ENCODE assay signal across 21 cellular contexts in genomic region chr11:11486423-11486822, GRCh38.
"Had no signal": no experiment of that assay in that cellular context is flagged by ENCODE, and none has a peak within 500 bp of the region (broad histone marks: within the 10 kb centered on the region; RNA-seq: fewer than 3 reads in every experiment).

No MANE protein-coding gene starts in this region.

- ATAC-seq: foreskin keratinocyte; gastroesophageal sphincter; heart left ventricle; left ventricle myocardium superior; naive thymus-derived CD8-positive, alpha-beta T cell had no signal

- H3K4me3 ChIP-seq: coronary artery, dorsolateral prefrontal cortex, esophagus muscularis mucosa, gastroesophageal sphincter, heart left ventricle, hepatocyte, left lung, lower lobe of right lung had no signal

- H3K9me3 ChIP-seq: esophagus muscularis mucosa, gastroesophageal sphincter, heart left ventricle, left lung, lower lobe of right lung had no signal

- H3K27me3 ChIP-seq: dorsolateral prefrontal cortex, esophagus muscularis mucosa, foreskin keratinocyte, gastroesophageal sphincter, heart left ventricle, hepatocyte, left lung had no signal

- H3K36me3 ChIP-seq: gastroesophageal sphincter, heart left ventricle, left lung had no signal

- H3K27ac ChIP-seq: coronary artery, dorsolateral prefrontal cortex, esophagus muscularis mucosa, foreskin keratinocyte, gastroesophageal sphincter, heart left ventricle, hepatocyte, left lung, lower lobe of right lung had no signal

- H3K4me1 ChIP-seq: foreskin keratinocyte, gastroesophageal sphincter, left lung, lower lobe of right lung had no signal

- DNase-seq: dermis blood vessel endothelial cell; dorsolateral prefrontal cortex; effector CD4-positive, alpha-beta T cell; effector memory CD4-positive, alpha-beta T cell; foreskin keratinocyte; heart left ventricle; hypothalamus; immature natural killer cell; islet precursor cell; kidney; kidney glomerular epithelial cell; left ventricle myocardium superior; mesenchymal stem cell; naive B cell; naive thymus-derived CD8-positive, alpha-beta T cell had no signal
